In genomic region chr2:43110442-43110871, GRCh38 we compare ENCODE assay signal across 14 cellular contexts.
A peak's percentile ranks its signal among the peaks of the same experiment; 100 is the strongest.
DNase-seq lines count a peak whose midpoint lies in the region; ATAC-seq and TF ChIP-seq lines count a peak whose summit lies in the region.
"Had no signal": no experiment of that assay in that cellular context is flagged by ENCODE, and none has a peak within 500 bp of the region (broad histone marks: within the 10 kb centered on the region; RNA-seq: fewer than 3 reads in every experiment).

No MANE protein-coding gene starts in this region.

- H3K14ac ChIP-seq in IMR-90 (replicated peaks; ENCODE audit: low read depth, low read length): peak overlapping the region; percentile 76

- H3K23ac ChIP-seq in IMR-90 (ENCODE audit: low read depth, low read length): peak overlapping the region; percentile 58; the same call in 1 of the 2 replicates

- no peaks in the 10 kb centered on the region for H3K27me3 ChIP-seq in IMR-90 (ENCODE audit: control insufficient read depth, insufficient read depth, low read length)
- no peaks in the 10 kb centered on the region for H3K27me3 ChIP-seq in esophagus muscularis mucosa
- H3K27me3 ChIP-seq in CD8-positive, alpha-beta memory T cell (ENCODE audit: insufficient read depth, low read length, poor library complexity, severe bottlenecking): no peaks in the 10 kb centered on the region
- H3K27me3 ChIP-seq: pancreas had no signal

- no peaks in the 10 kb centered on the region for H3K9me3 Mint-ChIP-seq in CD8-positive, alpha-beta memory T cell

- peaks cover 38% of the 10 kb centered on the region for H3K4me1 ChIP-seq in IMR-90 (ENCODE audit: control insufficient read depth, insufficient read depth, low read length)
- H3K4me1 ChIP-seq in esophagus muscularis mucosa: peaks cover 51 to 72% (median 57%) of the 10 kb centered on the region in 4 donors
- H3K4me1 ChIP-seq in CD8-positive, alpha-beta memory T cell (ENCODE audit: insufficient read depth, low read length): no peaks in the 10 kb centered on the region

- no peak overlapping the region for H2AK9ac ChIP-seq in IMR-90 (replicated peaks; ENCODE audit: low read depth, low read length, poor library complexity)

- peaks cover 28% of the 10 kb centered on the region for H3K9me1 ChIP-seq in IMR-90 (ENCODE audit: insufficient read depth, low read length)

- TF ChIP-seq EP300 in esophagus muscularis mucosa (IDR thresholded peaks at IDR 0.05): no peak

- BruUV-seq in IMR-90 (replicated peaks; lab: Mats Ljungman, UMichigan): no TSS peak

- in situ Hi-C loops in IMR-90 (cut with MboI; ENCODE audit: low sequenced_read_pairs): no loop called here

- dilution Hi-C loops in IMR-90 (cut with HindIII; ENCODE audit: low sequenced_read_pairs, unreplicated experiment): no loop called here

- peak overlapping the region; percentile 46 for H2AFZ ChIP-seq in IMR-90 (replicated peaks; ENCODE audit: low read length, poor library complexity)

- H3K79me1 ChIP-seq in IMR-90 (ENCODE audit: low read depth in 1 of 2, low read length in 2 of 2): 0 out of 4 replicates have a peak, but pooled peaks cover 0 to 3% of the 10 kb centered on the region in 2 experiments

- H2BK20ac ChIP-seq in IMR-90 (ENCODE audit: low read depth, low read length): peak overlapping the region; percentile 69

- peak overlapping the region; percentile 53; the same call in 1 of the 2 replicates for H3K4me2 ChIP-seq in IMR-90 (ENCODE audit: low read depth, low read length)

- H2BK120ac ChIP-seq in IMR-90 (ENCODE audit: low read depth, low read length): peak overlapping the region; percentile 89

- POLR2A ChIA-PET in IMR-90 (lab: Charles Lee; ENCODE audit: unreplicated experiment): interaction anchor here (0.6 to 1.0 kb wide), 2 partner anchors 12 to 111 kb away, joined by 3 to 6 read pairs; no protein-coding TSS in a partner anchor
- POLR2A ChIA-PET in CD8-positive, alpha-beta memory T cell (lab: Charles Lee): no interaction called here

- peak overlapping the region; percentile 58; the same call in 1 of the 2 replicates for H4K91ac ChIP-seq in IMR-90 (ENCODE audit: insufficient read depth, low read depth, low read length)

- intact Hi-C loops in IMR-90 (cut with micrococcal nuclease): no loop called here
- intact Hi-C loops in esophagus muscularis mucosa (cut with DNase I): no loop called here

- TF ChIP-seq POLR2A in IMR-90 (IDR thresholded peaks at IDR 0.05; ENCODE audit: low read depth, low read length) (no peak), esophagus muscularis mucosa (IDR thresholded peaks at IDR 0.05; ENCODE audit: low read depth) (no peak)

- H2BK5ac ChIP-seq in IMR-90 (ENCODE audit: low read depth, low read length, poor library complexity, severe bottlenecking): peak overlapping the region; percentile 57

- peak overlapping the region; percentile 22 to 72; a peak in 2 of 4 replicates for H4K8ac ChIP-seq in IMR-90 (ENCODE audit: low read depth in 2 of 2, low read length in 2 of 2)

- H3K4ac ChIP-seq in IMR-90 (ENCODE audit: low read depth, low read length): peak overlapping the region; percentile 76

- H3K4me3 ChIP-seq in IMR-90 (ENCODE audit: insufficient read depth, low read depth, low read length) (no peak overlapping the region), esophagus muscularis mucosa (no peak overlapping the region)
- no peak overlapping the region for H3K4me3 ChIP-seq in CD8-positive, alpha-beta memory T cell (ENCODE audit: low read length)
- H3K4me3 ChIP-seq: pancreas had no signal

- no peaks in the 10 kb centered on the region for H3K36me3 ChIP-seq in IMR-90 (ENCODE audit: control insufficient read depth, insufficient read depth, low read length)
- no peaks in the 10 kb centered on the region for H3K36me3 ChIP-seq in esophagus muscularis mucosa
- no peaks in the 10 kb centered on the region for H3K36me3 ChIP-seq in CD8-positive, alpha-beta memory T cell (ENCODE audit: insufficient read depth, low read length)
- H3K36me3 ChIP-seq: pancreas had no signal

- H2BK15ac ChIP-seq in IMR-90 (ENCODE audit: low read depth, low read length): peak overlapping the region; percentile 53; the same call in 2 of the 3 replicates

- H3K27ac ChIP-seq in IMR-90 (ENCODE audit: insufficient read depth, low read length) (peak overlapping the region; percentile 95), esophagus muscularis mucosa (replicated peaks in 1 of 4) (peak overlapping the region; percentile 75 to 85 (median 82))
- H3K27ac ChIP-seq in CD8-positive, alpha-beta memory T cell (ENCODE audit: low read depth, low read length): no peak overlapping the region
- H3K27ac ChIP-seq: RWPE1 had no signal

- H3K4me3 Mint-ChIP-seq in CD8-positive, alpha-beta memory T cell: no peak overlapping the region
- H3K4me3 Mint-ChIP-seq: activated naive CD8-positive, alpha-beta T cell had no signal

- H3K9ac ChIP-seq in IMR-90 (ENCODE audit: low read depth, low read length): peak overlapping the region; percentile 47; the same call in 1 of the 2 replicates

- peak overlapping the region; percentile 49 for H4K5ac ChIP-seq in IMR-90 (ENCODE audit: low read depth, low read length)

- peak overlapping the region; percentile 92 for H3K18ac ChIP-seq in IMR-90 (ENCODE audit: low read depth, low read length)

- TF ChIP-seq RAD21 in IMR-90 (IDR thresholded peaks at IDR 0.05; ENCODE audit: low read length): no peak

- CTCF ChIA-PET in IMR-90 (lab: Yijun Ruan, JAX): no interaction called here
- CTCF ChIA-PET in CD8-positive, alpha-beta memory T cell (lab: Charles Lee): interaction anchor here (0.9 kb wide), 1 partner anchor 119 kb away, joined by 3 read pairs; no protein-coding TSS in a partner anchor

- DNase-seq in A172 (ENCODE audit: low spot score): peak; percentile 77
- peak; percentile 85 for DNase-seq in IMR-90
- DNase-seq in esophagus muscularis mucosa (ENCODE audit: extremely low spot score): no peak
- peak; percentile 52 for DNase-seq in myocyte (ENCODE audit: low read depth)
- no peak for DNase-seq in GM20000 (ENCODE audit: low spot score)
- no peak for DNase-seq in CD8-positive, alpha-beta memory T cell
- DNase-seq in CD1c-positive myeloid dendritic cell (ENCODE audit: extremely low spot score): no peak
- DNase-seq: ACHN; activated CD4-positive, alpha-beta T cell treated with anti-CD3 and anti-CD28 coated beads for 4 hours; NCI-H1105 treated with DMSO at 0.1 percent for 48 hours had no signal

- peak overlapping the region; percentile 48 for H2AK5ac ChIP-seq in IMR-90 (ENCODE audit: low read depth, low read length)

- H3K36me3 Mint-ChIP-seq in CD8-positive, alpha-beta memory T cell: peaks cover 0 to 2% (median 0%) of the 10 kb centered on the region in 3 donors

- H3K9me3 ChIP-seq in IMR-90 (ENCODE audit: control insufficient read depth, insufficient read depth, low read length) (peaks cover 3% of the 10 kb centered on the region; the same call in 1 of the 2 replicates), esophagus muscularis mucosa (no peaks in the 10 kb centered on the region)
- no peaks in the 10 kb centered on the region for H3K9me3 ChIP-seq in CD8-positive, alpha-beta memory T cell (ENCODE audit: low read length)
- H3K9me3 ChIP-seq: pancreas had no signal

- TF ChIP-seq CTCF in IMR-90 (conservative IDR thresholded peaks at IDR 0.05; ENCODE audit: low read depth, low read length) (no peak), esophagus muscularis mucosa (IDR thresholded peaks at IDR 0.05) (no peak), GM20000 (IDR thresholded peaks at IDR 0.05; ENCODE audit: extremely low read depth, missing control alignments) (no peak)

- peaks cover 4 to 14% (median 5%) of the 10 kb centered on the region in 3 donors for H3K4me1 Mint-ChIP-seq in CD8-positive, alpha-beta memory T cell

- peak overlapping the region; percentile 65 for H3K56ac ChIP-seq in IMR-90 (ENCODE audit: extremely low read depth, insufficient read depth, low read length)

- peak overlapping the region in 1 of 8 donors; percentile 87 for H3K27ac Mint-ChIP-seq in CD8-positive, alpha-beta memory T cell
- H3K27ac Mint-ChIP-seq: activated naive CD8-positive, alpha-beta T cell had no signal

- no CpG with 5 or more reads among the region's 10 CpGs for WGBS in IMR-90 (ENCODE audit: extremely low coverage in 2 of 2, insufficient read length in 1 of 2), 2 experiments
- 40% methylated on average over 9 of the region's 10 CpGs for WGBS in esophagus muscularis mucosa

- peaks cover 0 to 3% of the 10 kb centered on the region in 2 donors for H3K27me3 Mint-ChIP-seq in CD8-positive, alpha-beta memory T cell
- H3K27me3 Mint-ChIP-seq: activated naive CD8-positive, alpha-beta T cell had no signal

- peak; percentile 72 for ATAC-seq in IMR-90 (ENCODE audit: low read depth)
- ATAC-seq in GM18861 (IDR thresholded peaks at IDR 0.05; ENCODE audit: unreplicated experiment): no peak

- H4K20me1 ChIP-seq in IMR-90 (ENCODE audit: insufficient read depth, low read length): no peaks in the 10 kb centered on the region

TF ChIP-seq in IMR-90, 13 proteins besides CTCF, POLR2A, EP300 and RAD21:
- TF ChIP-seq FOS (IDR thresholded peaks at IDR 0.05; ENCODE audit: low read depth, low read length) (no peak), ELK1 (IDR thresholded peaks at IDR 0.05; ENCODE audit: borderline replicate concordance, low read depth, low read length) (no peak), RCOR1 (IDR thresholded peaks at IDR 0.05; ENCODE audit: insufficient replicate concordance, low read length) (no peak), CHD1 (IDR thresholded peaks at IDR 0.05; ENCODE audit: low read depth, low read length) (no peak)

Comparison
In these comparisons a context has a peak if more than half of its experiments do, and no peak if none do; other contexts are left out.
1. DNase-seq: peak in A172 (single experiment), IMR-90 (single experiment) and myocyte (single experiment); none in esophagus muscularis mucosa (single experiment), GM20000 (single experiment), CD8-positive, alpha-beta memory T cell (0 of 5) and CD1c-positive myeloid dendritic cell (single experiment).